ENCODE assay signal across 22 cellular contexts in genomic region chr18:34942975-34943374, GRCh38.
DNase-seq lines count a peak whose midpoint lies in the region; ATAC-seq and TF ChIP-seq lines count a peak whose summit lies in the region.
"Had no signal": no experiment of that assay in that cellular context is flagged by ENCODE, and none has a peak within 500 bp of the region (broad histone marks: within the 10 kb centered on the region; RNA-seq: fewer than 3 reads in every experiment).

No MANE protein-coding gene starts in this region.

- peak; percentile 41 for TF ChIP-seq CTCF in OCI-LY3 (IDR thresholded peaks at IDR 0.05; ENCODE audit: low read depth, low read length)
- peak in 3 of 7 experiments; percentile 14 to 40 (median 29) for TF ChIP-seq CTCF in stomach (IDR thresholded peaks at IDR 0.05)
- TF ChIP-seq CTCF in endothelial cell (IDR thresholded peaks at IDR 0.05; ENCODE audit: unreplicated experiment) = no peak

- H3K27me3 Mint-ChIP-seq in endothelial cell (ENCODE audit: unreplicated experiment) = no peaks in the 10 kb centered on the region

- no peaks in the 10 kb centered on the region for H3K79me2 ChIP-seq in OCI-LY3 (ENCODE audit: low read length)

- peaks cover 4% of the 10 kb centered on the region; the same call in 1 of the 2 replicates for H3K4me1 ChIP-seq in OCI-LY3 (ENCODE audit: low read length)
- H3K4me1 ChIP-seq in stomach = peaks cover 0 to 9% (median 8%) of the 10 kb centered on the region in 4 donors

- peak; percentile 92 for ATAC-seq in left colon
- ATAC-seq in GM21786 (IDR thresholded peaks at IDR 0.05; ENCODE audit: unreplicated experiment) = no peak
- ATAC-seq: CD8-positive, alpha-beta T cell; Panc1 had no signal

- TF ChIP-seq EP300 in stomach (IDR thresholded peaks at IDR 0.05) = no peak

- no peaks in the 10 kb centered on the region for H3K9me3 Mint-ChIP-seq in endothelial cell (ENCODE audit: unreplicated experiment)
- H3K9me3 Mint-ChIP-seq: activated naive CD8-positive, alpha-beta T cell treated with anti-CD3 and anti-CD28 coated beads for 36 hours; CD8-positive, alpha-beta T cell had no signal

- H3K4me1 Mint-ChIP-seq in endothelial cell (ENCODE audit: unreplicated experiment) = no peaks in the 10 kb centered on the region

- H3K9ac ChIP-seq in OCI-LY3 (ENCODE audit: low read length) = no peak overlapping the region

- intact Hi-C loops in left colon (cut with DNase I, micrococcal nuclease) = no loop called here
- intact Hi-C loops in stomach (cut with DNase I; ENCODE audit: low total_unique reads) = no loop called here

- H3K27ac ChIP-seq in OCI-LY3 (ENCODE audit: low read length) (no peak overlapping the region), stomach (no peak overlapping the region)
- H3K27ac ChIP-seq: 22Rv1, ascending aorta, neutrophil had no signal

- DNase-seq in DMS53 (lab: John Stamatoyannopoulos, UW) = peak; percentile 48
- DNase-seq in DMS53 treated with DMSO at 0.1 percent for 48 hours (lab: John Stamatoyannopoulos, UW; ENCODE audit: unreplicated experiment) = no peak
- peak in 1 of 2 donors; percentile 47 for DNase-seq in left colon
- DNase-seq in stomach = peak; percentile 49
- DNase-seq in endothelial cell (ENCODE audit: low spot score) = no peak
- DNase-seq in OCI-M2 (lab: John Stamatoyannopoulos, UW; ENCODE audit: unreplicated experiment) = no peak
- DNase-seq: activated CD4-positive, alpha-beta T cell treated with anti-CD3 and anti-CD28 coated beads, Interleukin-2, amount 50 U/mL, for 48 hours; activated naive CD8-positive, alpha-beta T cell treated with anti-CD3 and anti-CD28 coated beads for 36 hours; CD8-positive, alpha-beta T cell; DMS79 treated with DMSO at 0.1 percent for 48 hours; KG1; mammary epithelial cell; NCI-H1694 treated with DMSO at 0.1 percent for 48 hours; NCI-H774; SIG-M5; SW 1271 had no signal

- H3K27me3 ChIP-seq in OCI-LY3 (ENCODE audit: low read depth, low read length) (no peaks in the 10 kb centered on the region), stomach (no peaks in the 10 kb centered on the region)
- H3K27me3 ChIP-seq: ascending aorta had no signal

- H3K4me3 Mint-ChIP-seq in endothelial cell (ENCODE audit: unreplicated experiment) = no peak overlapping the region
- H3K4me3 Mint-ChIP-seq: activated naive CD8-positive, alpha-beta T cell treated with anti-CD3 and anti-CD28 coated beads for 36 hours; CD8-positive, alpha-beta T cell had no signal

- no peaks in the 10 kb centered on the region for H3K9me3 ChIP-seq in OCI-LY3 (ENCODE audit: insufficient read depth, low read length)
- H3K9me3 ChIP-seq in stomach = no peaks in the 10 kb centered on the region
- H3K9me3 ChIP-seq: ascending aorta, neutrophil had no signal

- no peak overlapping the region for H2AFZ ChIP-seq in OCI-LY3 (ENCODE audit: low read depth, low read length)

- H3K4me2 ChIP-seq in OCI-LY3 (ENCODE audit: low read length) = no peak overlapping the region

- no peak overlapping the region for H3K27ac Mint-ChIP-seq in endothelial cell (ENCODE audit: unreplicated experiment)
- H3K27ac Mint-ChIP-seq: activated naive CD8-positive, alpha-beta T cell treated with anti-CD3 and anti-CD28 coated beads for 36 hours; CD8-positive, alpha-beta T cell had no signal

- 72 to 83% (median 78%) methylated on average over 7 of the region's 7 CpGs for WGBS in stomach, 5 donors

- TF ChIP-seq POLR2A in stomach (IDR thresholded peaks at IDR 0.05) = no peak

- H3K36me3 Mint-ChIP-seq in endothelial cell (ENCODE audit: low read depth, unreplicated experiment) = no peaks in the 10 kb centered on the region
- H3K36me3 Mint-ChIP-seq: activated naive CD8-positive, alpha-beta T cell treated with anti-CD3 and anti-CD28 coated beads for 36 hours; CD8-positive, alpha-beta T cell had no signal

- H4K20me1 ChIP-seq in OCI-LY3 (ENCODE audit: insufficient read depth, low read length) = no peaks in the 10 kb centered on the region

- H3K36me3 ChIP-seq in OCI-LY3 (replicated peaks; ENCODE audit: low read depth, low read length) = no peaks in the 10 kb centered on the region
- H3K36me3 ChIP-seq in stomach = no peaks in the 10 kb centered on the region
- H3K36me3 ChIP-seq: ascending aorta, neutrophil had no signal

- no peak overlapping the region for H3K4me3 ChIP-seq in OCI-LY3 (ENCODE audit: low read length)
- H3K4me3 ChIP-seq in stomach = no peak overlapping the region
- H3K4me3 ChIP-seq: ascending aorta had no signal

Comparison
In these comparisons a context has a peak if more than half of its experiments do, and no peak if none do; other contexts are left out.
1. DNase-seq: peak in DMS53 (single experiment) and stomach (single experiment); none in DMS53 treated with DMSO at 0.1 percent for 48 hours (single experiment), endothelial cell (single experiment) and OCI-M2 (single experiment).